Comparison of ENCODE assay signal across 10 cellular contexts in genomic region chr11:75673977-75674582, GRCh38. TPM values are rescaled to one million over a fixed set of nuclear protein-coding genes. Genes with fewer than 3 reads are reported as not detected.
DNase-seq lines count a peak whose midpoint lies in the region; ATAC-seq, FAIRE-seq and TF ChIP-seq lines count a peak whose summit lies in the region.
"Had no signal": no experiment of that assay in that cellular context is flagged by ENCODE, and none has a peak within 500 bp of the region (broad histone marks: within the 10 kb centered on the region; RNA-seq: fewer than 3 reads in every experiment).

No MANE protein-coding gene starts in this region.

- CTCF ChIA-PET in A549 (lab: Yijun Ruan, JAX): no interaction called here

- peak in 1 of 2 experiments; percentile 79; a peak in 3 of 6 replicates for ATAC-seq in A549
- ATAC-seq in GM18867 (IDR thresholded peaks at IDR 0.05; ENCODE audit: unreplicated experiment): no peak
- no peak for ATAC-seq in GM21447 (IDR thresholded peaks at IDR 0.05; ENCODE audit: unreplicated experiment)

- WGBS in A549 (ENCODE audit: missing lambda C conversion rate): 65% methylated on average over 4 of the region's 4 CpGs

- POLR2A ChIA-PET in A549 (lab: Yijun Ruan, JAX): no interaction called here

- H3K27ac ChIP-seq in A549 (no peak overlapping the region), epithelial cell of prostate (no peak overlapping the region)
- H3K27ac ChIP-seq: tibial artery had no signal

- no peak for TF ChIP-seq CTCF in A549 (IDR thresholded peaks at IDR 0.05)

- no peak overlapping the region for H3K4me3 ChIP-seq in A549
- H3K4me3 ChIP-seq: tibial artery had no signal

- TF ChIP-seq POLR2A in A549 (IDR thresholded peaks at IDR 0.05; ENCODE audit: low read length) (no peak), GM12892 (IDR thresholded peaks at IDR 0.05; ENCODE audit: low read depth, low read length) (no peak)

- no peaks in the 10 kb centered on the region for H3K4me1 ChIP-seq in A549

- TF ChIP-seq RAD21 in A549 (conservative IDR thresholded peaks at IDR 0.05 in 1 of 2, IDR thresholded peaks at IDR 0.05 in 1 of 2): no peak

- DNase-seq in A549 (ENCODE audit: low read depth in 1 of 2, low spot score in 1 of 2) (peak in 1 of 2 experiments; percentile 79), GM12892 (ENCODE audit: insufficient read length) (no peak), SK-N-DZ (ENCODE audit: low spot score) (peak; percentile 40), epithelial cell of prostate (ENCODE audit: low read depth, low spot score) (peak; percentile 39), GM19238 (ENCODE audit: insufficient read length, low spot score) (no peak), NCI-H1417 treated with DMSO at 0.1 percent for 48 hours (lab: John Stamatoyannopoulos, UW) (no peak)
- DNase-seq: tibial artery had no signal

- H3K9me3 ChIP-seq in A549: no peaks in the 10 kb centered on the region
- H3K9me3 ChIP-seq: tibial artery had no signal

- 0 out of 3 replicates have a peak overlapping the region, but pooled peaks have one; percentile 8 for H3K4me2 ChIP-seq in A549

- no peak for TF ChIP-seq EP300 in A549 (IDR thresholded peaks at IDR 0.05)

- FAIRE-seq in A549 (lab: Jason Lieb, UNC) (no peak), GM12892 (lab: Jason Lieb, UNC) (peak; percentile 76)
- FAIRE-seq: keratinocyte had no signal

TF ChIP-seq in A549, 52 proteins besides CTCF, POLR2A, EP300 and RAD21:
- TF ChIP-seq HES2 (IDR thresholded peaks at IDR 0.05): no peak
- TF ChIP-seq ELK1 (IDR thresholded peaks at IDR 0.05; ENCODE audit: low read depth, low read length): no peak
- no peak for TF ChIP-seq HEYL (CRISPR knock-in tag; IDR thresholded peaks at IDR 0.05)
- TF ChIP-seq BHLHE40 (IDR thresholded peaks at IDR 0.05; ENCODE audit: low read depth, low read length): no peak
- no peak for TF ChIP-seq ESRRA (IDR thresholded peaks at IDR 0.05; ENCODE audit: borderline replicate concordance, low read length)
- no peak for TF ChIP-seq CHD4 (IDR thresholded peaks at IDR 0.05; ENCODE audit: borderline replicate concordance)
- no peak for TF ChIP-seq ZFP36 (IDR thresholded peaks at IDR 0.05; ENCODE audit: borderline replicate concordance, partially characterized antibody)
- no peak for TF ChIP-seq RFX5 (IDR thresholded peaks at IDR 0.05)
- no peak for TF ChIP-seq ZNF302 (CRISPR knock-in tag; IDR thresholded peaks at IDR 0.05)
- no peak for TF ChIP-seq KDM5A (IDR thresholded peaks at IDR 0.05)

RNA-seq across cellular contexts. Expression of gene MAP6, which starts 5.2 kb away (rescaled TPM):
- polyA plus RNA-seq in A549 (2011; rRNA removed): 2.1 and 2.9 TPM in 2 replicates
- polyA plus RNA-seq in A549 (2012; cell fraction: cytosol; rRNA removed): 0.77 and 1.1 TPM in 2 replicates
- polyA plus RNA-seq in A549 (2012; cell fraction: nucleus; rRNA removed): 2.1 and 3.2 TPM in 2 replicates
- 1.1 to 1.5 TPM (median 1.2 TPM) in 3 replicates for polyA plus RNA-seq in A549 (2017; fragmentation: RNase III; extraction: RNeasy Plus Mini Kit Qiagen cat#74134 plus additional on column Dnase treatment)
- 1.7 and 2.5 TPM in 2 replicates for polyA minus RNA-seq in A549 (2011; rRNA and poly(A)+ RNA removed)
- polyA plus RNA-seq in GM12892 (2012; ENCODE audit: missing spikeins): 0.17 TPM
- 38.5 and 41.9 TPM in 2 replicates for polyA plus RNA-seq in SK-N-DZ (2014; cell fraction: cytosol; rRNA removed)
- polyA plus RNA-seq in SK-N-DZ (2014; cell fraction: nucleus; rRNA removed): 59.8 and 88.5 TPM in 2 replicates

RNA-seq across cellular contexts. Expression of gene MOGAT2, which starts 43.6 kb away (rescaled TPM):
- not detected in 2 replicates for polyA plus RNA-seq in A549 (2011; rRNA removed)
- not detected in 2 replicates for polyA plus RNA-seq in A549 (2012; cell fraction: cytosol; rRNA removed)
- polyA plus RNA-seq in A549 (2012; cell fraction: nucleus; rRNA removed): 0.10 TPM in 1 of 2 replicates, not detected in the other
- polyA plus RNA-seq in A549 (2017; fragmentation: RNase III; extraction: RNeasy Plus Mini Kit Qiagen cat#74134 plus additional on column Dnase treatment): not detected in 3 replicates
- polyA minus RNA-seq in A549 (2011; rRNA and poly(A)+ RNA removed): not detected in 2 replicates
- 0.40 TPM for polyA plus RNA-seq in GM12892 (2012; ENCODE audit: missing spikeins)
- polyA plus RNA-seq in SK-N-DZ (2014; cell fraction: cytosol; rRNA removed): not detected in 2 replicates
- not detected in 2 replicates for polyA plus RNA-seq in SK-N-DZ (2014; cell fraction: nucleus; rRNA removed)
- polyA plus RNA-seq: keratinocyte had no signal

Comparison
In these comparisons a context has a peak if more than half of its experiments do, and no peak if none do; other contexts are left out.
1. DNase-seq: peak in SK-N-DZ (single experiment) and epithelial cell of prostate (single experiment); none in GM12892 (single experiment), GM19238 (single experiment) and NCI-H1417 treated with DMSO at 0.1 percent for 48 hours (single experiment).